In the genomic region with DNA sequence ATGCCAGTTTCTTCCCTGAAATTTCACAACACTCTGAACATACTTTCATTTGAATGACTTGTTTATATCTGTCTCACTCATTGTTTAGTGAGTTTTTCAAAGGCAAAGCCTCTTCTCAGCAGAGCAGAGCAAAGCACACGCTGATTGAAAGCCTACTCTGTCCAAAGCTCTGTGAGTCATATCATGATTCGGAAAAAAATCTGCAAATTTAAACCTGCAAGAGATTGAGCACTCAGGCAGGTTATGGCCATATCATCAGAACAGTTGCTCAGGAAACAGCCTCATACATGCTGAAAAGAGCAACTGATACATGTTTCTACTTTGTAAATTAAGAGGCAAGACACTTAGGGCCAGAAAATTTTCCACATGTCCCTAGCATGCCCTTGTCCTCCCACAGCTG, we compare ENCODE assay signal across 21 cellular contexts.
DNase-seq lines count a peak whose midpoint lies in the region; TF ChIP-seq lines count a peak whose summit lies in the region.
"Had no signal": no experiment of that assay in that cellular context is flagged by ENCODE, and none has a peak within 500 bp of the region (broad histone marks: within the 10 kb centered on the region; RNA-seq: fewer than 3 reads in every experiment).

No MANE protein-coding gene starts in this region.

- no peak overlapping the region for H3K27ac Mint-ChIP-seq in activated CD4-positive, alpha-beta T cell treated with anti-CD3 and anti-CD28 coated beads, Interleukin-2, amount 10 ng/mL, durations not matched to agents 24 days and 14 days
- H3K27ac Mint-ChIP-seq: natural killer cell had no signal

- in situ Hi-C loops in GM23248 (cut with MboI) = no loop called here
- in situ Hi-C loops in mammary epithelial cell (cut with MboI; ENCODE audit: low sequenced_read_pairs in 2 of 2) = no loop called here

- no peaks in the 10 kb centered on the region for H4K20me1 ChIP-seq in GM23248 (ENCODE audit: insufficient read depth)
- no peaks in the 10 kb centered on the region for H4K20me1 ChIP-seq in mammary epithelial cell (ENCODE audit: insufficient read depth, low read length)
- no peaks in the 10 kb centered on the region for H4K20me1 ChIP-seq in hepatocyte (ENCODE audit: insufficient read depth, poor library complexity, severe bottlenecking)

- H3K27me3 ChIP-seq in GM23248 (replicated peaks; ENCODE audit: insufficient read depth) (no peaks in the 10 kb centered on the region), mammary epithelial cell (ENCODE audit: insufficient read depth, low read length) (no peaks in the 10 kb centered on the region), hepatocyte (no peaks in the 10 kb centered on the region), spleen (replicated peaks in 1 of 7) (peaks cover 0 to 6% (median 0%) of the 10 kb centered on the region in 7 donors)

- H3K27ac ChIP-seq in GM23248 = no peak overlapping the region
- H3K27ac ChIP-seq in mammary epithelial cell (ENCODE audit: insufficient read depth, low read depth, low read length) = peak overlapping the region; percentile 35
- H3K27ac ChIP-seq in hepatocyte = peak overlapping the region; percentile 24
- peak overlapping the region in 7 of 8 donors; percentile 3 to 77 (median 58) for H3K27ac ChIP-seq in spleen
- H3K27ac ChIP-seq: parathyroid adenoma, SK-N-MC had no signal

- H2AFZ ChIP-seq in GM23248 = no peak overlapping the region
- H2AFZ ChIP-seq in mammary epithelial cell (ENCODE audit: low read depth, low read length) = peak overlapping the region; percentile 2
- H2AFZ ChIP-seq in hepatocyte = no peak overlapping the region
- H2AFZ ChIP-seq: parathyroid adenoma had no signal

- BruUV-seq in mammary epithelial cell (replicated peaks; lab: Mats Ljungman, UMichigan) = no TSS peak

- no peaks in the 10 kb centered on the region for H3K4me1 Mint-ChIP-seq in activated CD4-positive, alpha-beta T cell treated with anti-CD3 and anti-CD28 coated beads, Interleukin-2, amount 10 ng/mL, durations not matched to agents 24 days and 14 days
- H3K4me1 Mint-ChIP-seq: natural killer cell had no signal

- no peak for TF ChIP-seq CTCF in mammary epithelial cell (conservative IDR thresholded peaks at IDR 0.05 in 1 of 2, IDR thresholded peaks at IDR 0.05 in 1 of 2; ENCODE audit: extremely low read depth in 1 of 2, insufficient read depth in 1 of 2, low read depth in 1 of 2, low read length in 2 of 2)
- no peak for TF ChIP-seq CTCF in hepatocyte (IDR thresholded peaks at IDR 0.05; ENCODE audit: poor library complexity)
- no peak for TF ChIP-seq CTCF in spleen (IDR thresholded peaks at IDR 0.05 in 8 of 11, conservative IDR thresholded peaks at IDR 0.05 in 3 of 11)

- intact Hi-C loops in mammary epithelial cell (cut with micrococcal nuclease) = no loop called here
- intact Hi-C loops in spleen (cut with DNase I; ENCODE audit: low total_unique reads) = no loop called here
- intact Hi-C loops in activated CD4-positive, alpha-beta T cell treated with anti-CD3 and anti-CD28 coated beads, Interleukin-2, amount 10 ng/mL, durations not matched to agents 24 days and 14 days (cut with micrococcal nuclease) = no loop called here

- no peak overlapping the region for H3K4me3 Mint-ChIP-seq in activated CD4-positive, alpha-beta T cell treated with anti-CD3 and anti-CD28 coated beads, Interleukin-2, amount 10 ng/mL, durations not matched to agents 24 days and 14 days
- H3K4me3 Mint-ChIP-seq: natural killer cell had no signal

- H3K36me3 ChIP-seq in GM23248 (ENCODE audit: low read depth) (no peaks in the 10 kb centered on the region), mammary epithelial cell (ENCODE audit: insufficient read depth, low read length) (no peaks in the 10 kb centered on the region), hepatocyte (replicated peaks; ENCODE audit: insufficient read depth, low read depth) (no peaks in the 10 kb centered on the region), spleen (no peaks in the 10 kb centered on the region)
- H3K36me3 ChIP-seq: HAP-1 had no signal

- TF ChIP-seq POLR2A in spleen (IDR thresholded peaks at IDR 0.05) = no peak

- dilution Hi-C loops in mammary epithelial cell (cut with HindIII; ENCODE audit: low sequenced_read_pairs) = no loop called here

- H3K4me2 ChIP-seq in GM23248 (ENCODE audit: unreplicated experiment) = no peak overlapping the region
- H3K4me2 ChIP-seq in mammary epithelial cell (ENCODE audit: insufficient read depth, low read depth, low read length) = no peak overlapping the region
- H3K4me2 ChIP-seq in hepatocyte = no peak overlapping the region

- WGBS in GM23248 (ENCODE audit: low coverage in 1 of 2, low lambda C conversion rate in 2 of 2, missing lambda C conversion rate in 2 of 2), 2 experiments = 7 to 18% methylated on average over 2 of the region's 2 CpGs
- WGBS in mammary epithelial cell (ENCODE audit: low coverage, missing lambda C conversion rate) = 11% methylated on average over 2 of the region's 2 CpGs
- 37% methylated on average over 2 of the region's 2 CpGs for WGBS in hepatocyte (ENCODE audit: low lambda C conversion rate, missing lambda C conversion rate)
- 64 to 78% (median 67%) methylated on average over 2 of the region's 2 CpGs for WGBS in spleen, 5 donors

- H3K4me3 ChIP-seq in GM23248 = no peak overlapping the region
- H3K4me3 ChIP-seq in mammary epithelial cell (replicated peaks in 1 of 3; ENCODE audit: insufficient read depth in 1 of 3, low read depth in 2 of 3, low read length in 3 of 3) = no peak overlapping the region
- H3K4me3 ChIP-seq in hepatocyte = no peak overlapping the region
- no peak overlapping the region for H3K4me3 ChIP-seq in spleen
- H3K4me3 ChIP-seq: HAP-1, SK-N-MC had no signal

- peak; percentile 32 for DNase-seq in GM23248
- peak; percentile 68 for DNase-seq in mammary epithelial cell
- DNase-seq in hepatocyte (ENCODE audit: low spot score) = no peak
- no peak for DNase-seq in spleen
- no peak for DNase-seq in effector CD4-positive, alpha-beta T cell
- DNase-seq in activated CD4-positive, alpha-beta T cell treated with anti-CD3 and anti-CD28 coated beads, Interleukin-2, amount 10 ng/mL, durations not matched to agents 24 days and 14 days = no peak
- DNase-seq in Kasumi-1 (lab: John Stamatoyannopoulos, UW) = no peak
- DNase-seq: activated naive CD4-positive, alpha-beta T cell treated with anti-CD3 and anti-CD28 coated beads, Interleukin-2, amount 50 U/mL, for 16 hours; Karpas-422; mesendoderm; natural killer cell; NCI-H1092; NCI-H2029; small intestine; stimulated activated CD4-positive, alpha-beta T cell treated with anti-CD3 and anti-CD28 coated beads, Interleukin-2, amount 100 ng/mL, for 48 hours; stimulated activated naive CD8-positive, alpha-beta T cell treated with anti-CD3 and anti-CD28 coated beads, Interleukin-15, Interleukin-2, amounts not matched to agents 100 U/mL and 50 U/mL, for 24 hours; T1000; trophoblast cell had no signal

- H3K27me3 Mint-ChIP-seq in activated CD4-positive, alpha-beta T cell treated with anti-CD3 and anti-CD28 coated beads, Interleukin-2, amount 10 ng/mL, durations not matched to agents 24 days and 14 days = peaks cover 8% of the 10 kb centered on the region

- H3K9me2 ChIP-seq in GM23248 (ENCODE audit: insufficient read depth) = no peaks in the 10 kb centered on the region
- H3K9me2 ChIP-seq in hepatocyte (replicated peaks; ENCODE audit: insufficient read depth) = no peaks in the 10 kb centered on the region

- H3K36me3 Mint-ChIP-seq in activated CD4-positive, alpha-beta T cell treated with anti-CD3 and anti-CD28 coated beads, Interleukin-2, amount 10 ng/mL, durations not matched to agents 24 days and 14 days (ENCODE audit: low read depth) = no peaks in the 10 kb centered on the region
- H3K36me3 Mint-ChIP-seq: natural killer cell had no signal

- H3K9me3 ChIP-seq in GM23248 (ENCODE audit: low read depth) = no peaks in the 10 kb centered on the region
- no peaks in the 10 kb centered on the region for H3K9me3 ChIP-seq in mammary epithelial cell (replicated peaks; ENCODE audit: insufficient read depth, low read length)
- no peaks in the 10 kb centered on the region for H3K9me3 ChIP-seq in hepatocyte (ENCODE audit: low read depth)
- no peaks in the 10 kb centered on the region for H3K9me3 ChIP-seq in spleen
- H3K9me3 ChIP-seq: HAP-1 had no signal

- CTCF ChIA-PET in mammary epithelial cell (lab: Charles Lee; ENCODE audit: low non-redundant PET) = no interaction called here

- H3K9ac ChIP-seq in GM23248 (no peak overlapping the region), mammary epithelial cell (ENCODE audit: insufficient read depth, low read length) (no peak overlapping the region)
- H3K9ac ChIP-seq: parathyroid adenoma had no signal

- H3F3A ChIP-seq in GM23248 (ENCODE audit: insufficient read depth) = peaks cover 11% of the 10 kb centered on the region

- H3K4me1 ChIP-seq in GM23248 (ENCODE audit: insufficient read depth) (peaks cover 16% of the 10 kb centered on the region), mammary epithelial cell (ENCODE audit: insufficient read depth, low read length) (peaks cover 34% of the 10 kb centered on the region), hepatocyte (ENCODE audit: insufficient read depth) (peaks cover 13% of the 10 kb centered on the region), spleen (no peaks in the 10 kb centered on the region)
- H3K4me1 ChIP-seq: HAP-1, parathyroid adenoma had no signal

- H3K9me3 Mint-ChIP-seq in activated CD4-positive, alpha-beta T cell treated with anti-CD3 and anti-CD28 coated beads, Interleukin-2, amount 10 ng/mL, durations not matched to agents 24 days and 14 days = no peaks in the 10 kb centered on the region
- H3K9me3 Mint-ChIP-seq: natural killer cell had no signal

- H3K79me2 ChIP-seq in GM23248 (ENCODE audit: insufficient read depth) (no peaks in the 10 kb centered on the region), mammary epithelial cell (ENCODE audit: insufficient read depth, low read length) (no peaks in the 10 kb centered on the region), hepatocyte (no peaks in the 10 kb centered on the region)
- H3K79me2 ChIP-seq: parathyroid adenoma had no signal

Comparison
In these comparisons a context has a peak if more than half of its experiments do, and no peak if none do; other contexts are left out.
1. DNase-seq: peak in GM23248 (single experiment) and mammary epithelial cell (single experiment); none in hepatocyte (single experiment), spleen (single experiment), effector CD4-positive, alpha-beta T cell (single experiment), activated CD4-positive, alpha-beta T cell treated with anti-CD3 and anti-CD28 coated beads, Interleukin-2, amount 10 ng/mL, durations not matched to agents 24 days and 14 days (single experiment) and Kasumi-1 (0 of 2).